ENCODE assay signal across 8 cellular contexts in the genomic region with DNA sequence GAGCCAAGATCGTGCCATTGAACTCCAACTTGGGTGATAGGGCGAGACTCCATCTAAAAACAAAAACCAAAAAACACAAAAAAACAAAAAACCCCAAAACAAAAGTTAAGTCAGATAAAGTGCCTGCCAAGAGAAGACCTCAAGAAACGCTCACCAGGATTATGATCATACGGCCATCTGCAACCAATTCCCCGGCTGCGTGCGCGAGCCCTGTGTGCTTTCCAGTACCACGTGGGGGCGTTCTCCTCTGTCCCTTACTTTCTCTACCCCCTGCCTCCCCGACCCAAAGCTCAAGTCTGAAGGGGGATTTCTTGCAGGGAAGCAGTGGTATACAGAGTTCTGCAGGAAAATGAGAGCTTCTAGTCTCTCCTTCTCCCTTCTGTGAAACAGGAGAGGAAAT. TPM values are rescaled to one million over a fixed set of nuclear protein-coding genes. Genes with fewer than 3 reads are reported as not detected.
DNase-seq lines count a peak whose midpoint lies in the region; ATAC-seq and TF ChIP-seq lines count a peak whose summit lies in the region.

No MANE protein-coding gene starts in this region.

- H3K27ac ChIP-seq in 22Rv1 (no peak overlapping the region), vagina (no peak overlapping the region)

- peak overlapping the region; percentile 4 for H3K9ac ChIP-seq in endocrine pancreas (ENCODE audit: control insufficient read depth, insufficient read depth, low read length)

- H3K4me1 ChIP-seq in endocrine pancreas (ENCODE audit: control insufficient read depth, insufficient read depth, low read length) (no peaks in the 10 kb centered on the region), vagina (no peaks in the 10 kb centered on the region)

- no peak for TF ChIP-seq POLR2A in vagina (IDR thresholded peaks at IDR 0.05)

- H3K9me3 Mint-ChIP-seq in stimulated activated memory B cell treated with anti-CD40 and anti-IgM and Interleukin-4, amounts not matched to agents 10 μg/mL and 1 μg/mL and 100 μg/mL, for 72 hours: no peaks in the 10 kb centered on the region
- H3K9me3 Mint-ChIP-seq in immature natural killer cell: no peaks in the 10 kb centered on the region

- peaks cover 45% of the 10 kb centered on the region for H3K27me3 Mint-ChIP-seq in stimulated activated memory B cell treated with anti-CD40 and anti-IgM and Interleukin-4, amounts not matched to agents 10 μg/mL and 1 μg/mL and 100 μg/mL, for 72 hours
- peaks cover 7 to 17% (median 13%) of the 10 kb centered on the region in 3 donors for H3K27me3 Mint-ChIP-seq in immature natural killer cell (ENCODE audit: low read depth in 3 of 3)

- no peaks in the 10 kb centered on the region for H3K36me3 Mint-ChIP-seq in stimulated activated memory B cell treated with anti-CD40 and anti-IgM and Interleukin-4, amounts not matched to agents 10 μg/mL and 1 μg/mL and 100 μg/mL, for 72 hours
- H3K36me3 Mint-ChIP-seq in immature natural killer cell: no peaks in the 10 kb centered on the region

- no peak overlapping the region for H3K4me3 Mint-ChIP-seq in stimulated activated memory B cell treated with anti-CD40 and anti-IgM and Interleukin-4, amounts not matched to agents 10 μg/mL and 1 μg/mL and 100 μg/mL, for 72 hours
- H3K4me3 Mint-ChIP-seq in immature natural killer cell: no peak overlapping the region

- no peak overlapping the region for H3K27ac Mint-ChIP-seq in stimulated activated memory B cell treated with anti-CD40 and anti-IgM and Interleukin-4, amounts not matched to agents 10 μg/mL and 1 μg/mL and 100 μg/mL, for 72 hours
- H3K27ac Mint-ChIP-seq in immature natural killer cell: no peak overlapping the region

- TF ChIP-seq CTCF in 22Rv1 (IDR thresholded peaks at IDR 0.05): peak; percentile 74
- TF ChIP-seq CTCF in vagina (IDR thresholded peaks at IDR 0.05): no peak

- no peak for ATAC-seq in stimulated activated memory B cell treated with anti-CD40 and anti-IgM and Interleukin-4, amounts not matched to agents 10 μg/mL and 1 μg/mL and 100 μg/mL, for 72 hours
- ATAC-seq in GM18519 (IDR thresholded peaks at IDR 0.05; ENCODE audit: low FRiP score, unreplicated experiment): no peak

- intact Hi-C loops in vagina (cut with DNase I): loop anchor here (5.0 kb wide), 1 partner anchor 479 kb away; no protein-coding TSS in a partner anchor

- DNase-seq in Daoy (ENCODE audit: low read depth) (peak; percentile 53), NCI-H524 treated with DMSO at 0.1 percent for 48 hours (lab: John Stamatoyannopoulos, UW) (peak; percentile 48), immature natural killer cell (no peak), vagina (ENCODE audit: extremely low spot score in 2 of 2) (no peak)

- H3K4me1 Mint-ChIP-seq in stimulated activated memory B cell treated with anti-CD40 and anti-IgM and Interleukin-4, amounts not matched to agents 10 μg/mL and 1 μg/mL and 100 μg/mL, for 72 hours: peaks cover 12% of the 10 kb centered on the region
- peaks cover 22 to 24% of the 10 kb centered on the region in 2 donors for H3K4me1 Mint-ChIP-seq in immature natural killer cell

- H3K4me3 ChIP-seq in endocrine pancreas (ENCODE audit: control insufficient read depth, insufficient read depth, low read length): no peak overlapping the region
- H3K4me3 ChIP-seq in vagina: no peak overlapping the region

- H3K36me3 ChIP-seq in endocrine pancreas (ENCODE audit: control insufficient read depth, insufficient read depth, low read length) (no peaks in the 10 kb centered on the region), vagina (no peaks in the 10 kb centered on the region)

- no peaks in the 10 kb centered on the region for H3K9me3 ChIP-seq in endocrine pancreas (ENCODE audit: control insufficient read depth, low read length)
- H3K9me3 ChIP-seq in vagina: no peaks in the 10 kb centered on the region

- H3K27me3 ChIP-seq in endocrine pancreas (ENCODE audit: control insufficient read depth, insufficient read depth, low read length): no peaks in the 10 kb centered on the region
- H3K27me3 ChIP-seq in vagina: no peaks in the 10 kb centered on the region

RNA-seq across cellular contexts. Expression of a gene that starts 10.5 kb away (rescaled TPM):
- 208 and 302 TPM in 2 replicates for total RNA-seq in Daoy (2014; rRNA removed; shearing (Covaris generic))
- 100 to 1,000 TPM; 139 to 239 (median 180) TPM for polyA plus RNA-seq in immature natural killer cell
- total RNA-seq in vagina: 107 TPM

RNA-seq across cellular contexts. Expression of a gene that starts 22.7 kb away (rescaled TPM):
- total RNA-seq in Daoy (2014; rRNA removed; shearing (Covaris generic)): 241 and 299 TPM in 2 replicates
- polyA plus RNA-seq in immature natural killer cell: 100 to 1,000 TPM in 1 of 3 donors, 10 to 100 TPM in 2; 48.9 to 113 (median 69.4) TPM
- 246 TPM for total RNA-seq in vagina

RNA-seq across cellular contexts. Expression of a gene that starts 27.5 kb away (rescaled TPM):
- not detected in 2 replicates for total RNA-seq in Daoy (2014; rRNA removed; shearing (Covaris generic))
- polyA plus RNA-seq in immature natural killer cell: not detected
- 1.2 TPM for total RNA-seq in vagina

RNA-seq across cellular contexts. Expression of a gene that starts 41.0 kb away (rescaled TPM):
- total RNA-seq in Daoy (2014; rRNA removed; shearing (Covaris generic)): 25.7 and 27.2 TPM in 2 replicates
- polyA plus RNA-seq in immature natural killer cell: 10 to 100 TPM; 13.8 to 30.5 (median 18.4) TPM
- total RNA-seq in vagina: 18.9 TPM

Comparison
In these comparisons a context has a peak if more than half of its experiments do, and no peak if none do; other contexts are left out.
1. DNase-seq: peak in Daoy (single experiment) and NCI-H524 treated with DMSO at 0.1 percent for 48 hours (single experiment); none in immature natural killer cell (0 of 3) and vagina (0 of 2).